ENCODE assay signal across 25 cellular contexts in the genomic region with DNA sequence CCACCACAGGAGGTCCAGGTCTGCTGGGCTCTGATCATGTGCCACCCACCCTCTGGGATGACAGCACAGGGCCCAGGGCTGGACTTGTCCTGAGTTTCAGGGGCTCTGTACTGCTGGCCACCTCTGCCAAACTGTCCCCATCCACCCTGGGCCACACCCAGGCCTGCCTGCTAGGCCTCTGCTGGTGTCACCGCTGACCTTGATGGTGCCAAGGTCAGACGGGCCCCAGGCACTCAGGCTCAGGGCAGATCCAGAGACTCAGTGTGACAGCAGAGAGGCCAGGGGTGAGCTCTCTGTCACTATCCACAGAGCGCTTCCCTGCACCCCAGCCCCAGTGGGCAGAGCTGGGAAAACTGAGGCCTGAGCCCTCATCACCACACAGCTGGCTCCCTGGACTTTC.
DNase-seq lines count a peak whose midpoint lies in the region; ATAC-seq, FAIRE-seq and TF ChIP-seq lines count a peak whose summit lies in the region.
"Had no signal": no experiment of that assay in that cellular context is flagged by ENCODE, and none has a peak within 500 bp of the region (broad histone marks: within the 10 kb centered on the region; RNA-seq: fewer than 3 reads in every experiment).

No MANE protein-coding gene starts in this region.

- H3K27me3 Mint-ChIP-seq in natural killer cell treated with Interleukin-12 subunit alpha and Interleukin-12 subunit beta and Interleukin-15 and Interleukin-18, amount 100 ng/mL, for 72 hours, result no peaks in the 10 kb centered on the region
- H3K27me3 Mint-ChIP-seq in natural killer cell (ENCODE audit: low read depth in 2 of 2), result no peaks in the 10 kb centered on the region
- no peaks in the 10 kb centered on the region for H3K27me3 Mint-ChIP-seq in CD4-positive, alpha-beta memory T cell
- H3K27me3 Mint-ChIP-seq: B cell; CD4-positive, CD25-positive, alpha-beta regulatory T cell had no signal

- H4K20me1 ChIP-seq in K562 (replicated peaks; ENCODE audit: control insufficient read depth, insufficient read depth, low read length), result peaks cover 6% of the 10 kb centered on the region; the same call in 1 of the 2 replicates

- WGBS in K562 (ENCODE audit: insufficient coverage, low coverage, missing lambda C conversion rate), result 22% methylated on average over 3 of the region's 3 CpGs
- no CpG with 5 or more reads among the region's 3 CpGs for WGBS in neuronal stem cell (ENCODE audit: extremely low coverage in 2 of 2, insufficient read length in 2 of 2, insufficient replicate concordance in 1 of 2), 2 donors

- H3K27ac Mint-ChIP-seq in natural killer cell treated with Interleukin-12 subunit alpha and Interleukin-12 subunit beta and Interleukin-15 and Interleukin-18, amount 100 ng/mL, for 72 hours, result no peak overlapping the region
- no peak overlapping the region for H3K27ac Mint-ChIP-seq in natural killer cell
- H3K27ac Mint-ChIP-seq in CD4-positive, alpha-beta memory T cell, result no peak overlapping the region
- H3K27ac Mint-ChIP-seq: B cell; CD14-positive monocyte; CD4-positive, CD25-positive, alpha-beta regulatory T cell; CD8-positive, alpha-beta T cell had no signal

- H2BK5ac ChIP-seq in neuronal stem cell (ENCODE audit: low read length), result no peak overlapping the region

- H3K18ac ChIP-seq in neuronal stem cell (ENCODE audit: low read length), result peak overlapping the region; percentile 44

- no peaks in the 10 kb centered on the region for H3K9me1 ChIP-seq in K562 (ENCODE audit: control insufficient read depth, insufficient read depth, low read length)

- no peaks in the 10 kb centered on the region for H3K79me1 ChIP-seq in neuronal stem cell (ENCODE audit: low read depth, low read length)

- TF ChIP-seq POLR2A in K562 (conservative IDR thresholded peaks at IDR 0.05), result no peak

- H3K4me2 ChIP-seq in K562 (ENCODE audit: insufficient read depth, low read length), result no peak overlapping the region
- no peak overlapping the region for H3K4me2 ChIP-seq in neuronal stem cell (ENCODE audit: insufficient read depth, low read length, poor library complexity, severe bottlenecking)
- H3K4me2 ChIP-seq: A549 had no signal

- no peak for FAIRE-seq in K562 (lab: Jason Lieb, UNC)
- FAIRE-seq: A549, GM12878, GM12892, GM19239 had no signal

- peak overlapping the region; percentile 67 for H3K14ac ChIP-seq in neuronal stem cell (ENCODE audit: low read length)

- H3K9ac ChIP-seq in K562 (ENCODE audit: insufficient read depth in 1 of 2, low read depth in 2 of 2, low read length in 2 of 2) (no peak overlapping the region), neuronal stem cell (ENCODE audit: low read depth, low read length, poor library complexity) (no peak overlapping the region)

- peak overlapping the region; percentile 45 for H3K4ac ChIP-seq in neuronal stem cell (ENCODE audit: low read length)

- in situ Hi-C loops in K562 (cut with MboI), result no loop called here

- no peaks in the 10 kb centered on the region for H3K9me3 Mint-ChIP-seq in natural killer cell treated with Interleukin-12 subunit alpha and Interleukin-12 subunit beta and Interleukin-15 and Interleukin-18, amount 100 ng/mL, for 72 hours
- no peaks in the 10 kb centered on the region for H3K9me3 Mint-ChIP-seq in natural killer cell
- no peaks in the 10 kb centered on the region for H3K9me3 Mint-ChIP-seq in CD4-positive, alpha-beta memory T cell
- H3K9me3 Mint-ChIP-seq: CD4-positive, CD25-positive, alpha-beta regulatory T cell; CD8-positive, alpha-beta T cell had no signal

- no peak overlapping the region for H3K27ac ChIP-seq in K562 (ENCODE audit: extremely low read depth, low read depth, low read length)
- no peak overlapping the region for H3K27ac ChIP-seq in neuronal stem cell (replicated peaks; ENCODE audit: low read length)
- H3K27ac ChIP-seq in CD4-positive, alpha-beta memory T cell (ENCODE audit: low read depth, low read length), result no peak overlapping the region
- H3K27ac ChIP-seq: 22Rv1 had no signal

- POLR2A ChIA-PET in K562 (lab: Yijun Ruan, JAX), result interaction anchor here (0.6 to 0.7 kb wide), 2 partner anchors 14 to 15 kb away, joined by 3 to 4 read pairs; no protein-coding TSS in a partner anchor
- POLR2A ChIA-PET in CD4-positive, alpha-beta memory T cell (lab: Charles Lee; ENCODE audit: partially characterized antibody), result no interaction called here

- DNase-seq in natural killer cell treated with Interleukin-12 subunit alpha and Interleukin-12 subunit beta and Interleukin-15 and Interleukin-18, amount 100 ng/mL, for 72 hours (ENCODE audit: low spot score), result peak; percentile 48
- DNase-seq in natural killer cell (no peak), K562 (ENCODE audit: extremely low read depth in 1 of 4, low spot score in 3 of 4) (no peak), neuronal stem cell (ENCODE audit: low spot score) (no peak), cerebellum (ENCODE audit: low spot score) (no peak)
- DNase-seq in activated CD4-positive, alpha-beta T cell treated with anti-CD3 and anti-CD28 coated beads, Interleukin-2, amount 50 U/mL, for 48 hours, result no peak
- DNase-seq in CD4-positive, alpha-beta memory T cell, result no peak
- DNase-seq: AML-193; C1 segment of cervical spinal cord; CD4-positive, CD25-positive, alpha-beta regulatory T cell; CD8-positive, alpha-beta T cell; DMS 273 treated with DMSO at 0.1 percent for 48 hours; DMS153; DMS53; DMS79; DND-41; EL; GDM1 had no signal

- H4K8ac ChIP-seq in neuronal stem cell (ENCODE audit: low read depth, low read length), result no peak overlapping the region

- H2AFZ ChIP-seq in K562 (ENCODE audit: low read depth, low read length) (no peak overlapping the region), neuronal stem cell (ENCODE audit: low read length) (no peak overlapping the region)

- H2BK120ac ChIP-seq in neuronal stem cell (ENCODE audit: low read depth, low read length), result no peak overlapping the region

- no peak for TF ChIP-seq EP300 in K562 (IDR thresholded peaks at IDR 0.05; ENCODE audit: low read length)

- no peak overlapping the region for H3K4me3 ChIP-seq in K562
- no peak overlapping the region for H3K4me3 ChIP-seq in neuronal stem cell (ENCODE audit: low read length in 2 of 2)
- H3K4me3 ChIP-seq in CD4-positive, alpha-beta memory T cell (ENCODE audit: low read length in 2 of 2), result no peak overlapping the region
- H3K4me3 ChIP-seq: A549, GM12878 had no signal

- TF ChIP-seq RAD21 in K562 (CRISPR knock-in tag; conservative IDR thresholded peaks at IDR 0.05 in 1 of 2, IDR thresholded peaks at IDR 0.05 in 1 of 2), result no peak

- peaks cover 0 to 20% of the 10 kb centered on the region in 2 experiments; a peak in 2 of 5 replicates for H3K4me1 ChIP-seq in K562 (replicated peaks in 1 of 2; ENCODE audit: control insufficient read depth in 2 of 2, insufficient read depth in 2 of 2, low read length in 2 of 2)
- H3K4me1 ChIP-seq in neuronal stem cell (ENCODE audit: control insufficient read depth in 2 of 2, insufficient read depth in 1 of 2, low read depth in 1 of 2, low read length in 2 of 2), result no peaks in the 10 kb centered on the region
- no peaks in the 10 kb centered on the region for H3K4me1 ChIP-seq in CD4-positive, alpha-beta memory T cell (ENCODE audit: insufficient read depth, low read length)
- H3K4me1 ChIP-seq: A549 had no signal

- H3K4me1 Mint-ChIP-seq in natural killer cell treated with Interleukin-12 subunit alpha and Interleukin-12 subunit beta and Interleukin-15 and Interleukin-18, amount 100 ng/mL, for 72 hours (ENCODE audit: low read depth in 2 of 2), result peaks cover 0 to 4% of the 10 kb centered on the region in 2 donors
- H3K4me1 Mint-ChIP-seq in natural killer cell, result no peaks in the 10 kb centered on the region
- H3K4me1 Mint-ChIP-seq in CD4-positive, alpha-beta memory T cell, result no peaks in the 10 kb centered on the region
- H3K4me1 Mint-ChIP-seq: CD4-positive, CD25-positive, alpha-beta regulatory T cell had no signal

- intact Hi-C loops in natural killer cell (cut with micrococcal nuclease), result no loop called here
- intact Hi-C loops in K562 (cut with micrococcal nuclease), result no loop called here
- intact Hi-C loops in CD4-positive, alpha-beta memory T cell (cut with micrococcal nuclease), result no loop called here

- peak overlapping the region; percentile 5 for H2BK15ac ChIP-seq in neuronal stem cell (ENCODE audit: low read length)

- H4K91ac ChIP-seq in neuronal stem cell (ENCODE audit: low read depth, low read length, poor library complexity), result peak overlapping the region; percentile 64

- no peak overlapping the region for H3K4me3 Mint-ChIP-seq in natural killer cell treated with Interleukin-12 subunit alpha and Interleukin-12 subunit beta and Interleukin-15 and Interleukin-18, amount 100 ng/mL, for 72 hours
- no peak overlapping the region for H3K4me3 Mint-ChIP-seq in natural killer cell
- H3K4me3 Mint-ChIP-seq in CD4-positive, alpha-beta memory T cell, result no peak overlapping the region
- H3K4me3 Mint-ChIP-seq: B cell; CD14-positive monocyte; CD4-positive, CD25-positive, alpha-beta regulatory T cell; CD8-positive, alpha-beta T cell had no signal

- BruUV-seq in K562 (replicated peaks; lab: Mats Ljungman, UMichigan), result no TSS peak

- CTCF ChIA-PET in K562 (lab: Yijun Ruan, JAX; ENCODE audit: low intra/inter-chr PET ratio), result no interaction called here
- CTCF ChIA-PET in CD4-positive, alpha-beta memory T cell (lab: Charles Lee; ENCODE audit: partially characterized antibody), result no interaction called here

- H2AK5ac ChIP-seq in neuronal stem cell (ENCODE audit: low read depth, low read length), result peak overlapping the region; percentile 60

- no peaks in the 10 kb centered on the region for H3K9me3 ChIP-seq in K562 (replicated peaks; ENCODE audit: control insufficient read depth, insufficient read depth, low read depth, low read length)
- peaks cover 0 to 2% of the 10 kb centered on the region in 2 donors for H3K9me3 ChIP-seq in neuronal stem cell (replicated peaks in 1 of 2; ENCODE audit: control insufficient read depth in 2 of 2, insufficient read depth in 1 of 2, low read depth in 1 of 2, low read length in 2 of 2)
- no peaks in the 10 kb centered on the region for H3K9me3 ChIP-seq in CD4-positive, alpha-beta memory T cell (ENCODE audit: control insufficient read depth in 1 of 2, low read length in 2 of 2)
- H3K9me3 ChIP-seq: A549 had no signal

- H3K27me3 ChIP-seq in K562 (ENCODE audit: control insufficient read depth in 2 of 2, insufficient read depth in 2 of 2, low read length in 2 of 2), result peaks cover 25 to 62% of the 10 kb centered on the region in 2 experiments; a peak in 4 of 5 replicates
- H3K27me3 ChIP-seq in neuronal stem cell (ENCODE audit: control insufficient read depth in 3 of 3, insufficient read depth in 3 of 3, low read depth in 1 of 3, low read length in 3 of 3), result peaks cover 0 to 10% (median 0%) of the 10 kb centered on the region in 3 experiments
- no peaks in the 10 kb centered on the region for H3K27me3 ChIP-seq in CD4-positive, alpha-beta memory T cell (ENCODE audit: insufficient read depth, low read length)

- H3K36me3 Mint-ChIP-seq in natural killer cell treated with Interleukin-12 subunit alpha and Interleukin-12 subunit beta and Interleukin-15 and Interleukin-18, amount 100 ng/mL, for 72 hours, result no peaks in the 10 kb centered on the region
- H3K36me3 Mint-ChIP-seq in natural killer cell, result no peaks in the 10 kb centered on the region
- no peaks in the 10 kb centered on the region for H3K36me3 Mint-ChIP-seq in CD4-positive, alpha-beta memory T cell
- H3K36me3 Mint-ChIP-seq: CD14-positive monocyte; CD4-positive, CD25-positive, alpha-beta regulatory T cell; CD8-positive, alpha-beta T cell had no signal

- H3K79me2 ChIP-seq in K562 (ENCODE audit: control insufficient read depth, insufficient read depth, low read length), result no peaks in the 10 kb centered on the region

- TF ChIP-seq CTCF in natural killer cell (IDR thresholded peaks at IDR 0.05) (no peak), K562 (IDR thresholded peaks at IDR 0.05 in 2 of 3, conservative IDR thresholded peaks at IDR 0.05 in 1 of 3; ENCODE audit: insufficient read depth in 2 of 3, low read depth in 1 of 3, low read length in 3 of 3) (no peak)

- no peak overlapping the region for H2BK12ac ChIP-seq in neuronal stem cell (ENCODE audit: low read length)

- ATAC-seq in natural killer cell treated with Interleukin-12 subunit alpha and Interleukin-12 subunit beta and Interleukin-15 and Interleukin-18, amount 100 ng/mL, for 72 hours, result no peak
- ATAC-seq in natural killer cell (no peak), K562 (no peak)
- ATAC-seq: A549; CD8-positive, alpha-beta T cell; GM12878 had no signal

- peak overlapping the region; percentile 76 for H3K23ac ChIP-seq in neuronal stem cell (ENCODE audit: low read depth, low read length, poor library complexity)

- no peaks in the 10 kb centered on the region for H3K36me3 ChIP-seq in K562 (ENCODE audit: control insufficient read depth, insufficient read depth, low read length)
- no peaks in the 10 kb centered on the region for H3K36me3 ChIP-seq in neuronal stem cell (replicated peaks in 1 of 2; ENCODE audit: control insufficient read depth in 2 of 2, insufficient read depth in 2 of 2, low read length in 2 of 2)
- H3K36me3 ChIP-seq in CD4-positive, alpha-beta memory T cell (ENCODE audit: insufficient read depth, low read length), result no peaks in the 10 kb centered on the region
